In genomic region chr2:191187105-191187829, GRCh38 we compare ENCODE assay signal across 14 cellular contexts.
"Had no signal": no experiment of that assay in that cellular context is flagged by ENCODE, and none has a peak within 500 bp of the region (broad histone marks: within the 10 kb centered on the region; RNA-seq: fewer than 3 reads in every experiment).

No MANE protein-coding gene starts in this region.

- H3K4me3 ChIP-seq: coronary artery, gastrocnemius medialis, prostate gland had no signal

- H3K27ac ChIP-seq: brain microvascular endothelial cell, coronary artery, gastrocnemius medialis, prostate gland had no signal

- H3K36me3 ChIP-seq: brain microvascular endothelial cell, gastrocnemius medialis, prostate gland had no signal

- H3K4me1 ChIP-seq: gastrocnemius medialis, prostate gland had no signal

- H3K27me3 ChIP-seq: brain microvascular endothelial cell, gastrocnemius medialis had no signal

- H3K9me3 ChIP-seq: gastrocnemius medialis, prostate gland had no signal

- DNase-seq: activated naive CD4-positive, alpha-beta T cell treated with Interleukin-2 at 50 U/mL for 16 hours; activated naive CD8-positive, alpha-beta T cell treated with anti-CD3 and anti-CD28 coated beads, Interleukin-2, amount 10 ng/mL, durations not matched to agents 7 days and 5 days; activated T-cell treated with anti-CD3 and anti-CD28 coated beads for 4 hours; amygdala; brain microvascular endothelial cell; gastrocnemius medialis; head of caudate nucleus; left ventricle myocardium superior; right cardiac atrium; stimulated activated CD4-positive, alpha-beta T cell treated with anti-CD3 and anti-CD28 coated beads, Interleukin-4, amount 100 ng/mL, for 24 hours; T1000 had no signal

- ATAC-seq: gastrocnemius medialis; left ventricle myocardium superior; right cardiac atrium; stimulated activated memory B cell treated with anti-CD40 and anti-IgM and Interleukin-4, amounts not matched to agents 10 μg/mL and 1 μg/mL and 100 μg/mL, for 72 hours had no signal
